In genomic region chr16:67546761-67547422, GRCh38 we compare ENCODE assay signal across 8 cellular contexts. TPM values are rescaled to one million over a fixed set of nuclear protein-coding genes. Genes with fewer than 3 reads are reported as not detected.
DNase-seq lines count a peak whose midpoint lies in the region; ATAC-seq and TF ChIP-seq lines count a peak whose summit lies in the region.

No MANE protein-coding gene starts in this region.

- DNase-seq in COLO668 (lab: John Stamatoyannopoulos, UW; ENCODE audit: unreplicated experiment): peak; percentile 79
- DNase-seq in H4 (ENCODE audit: low spot score): peak; percentile 41
- DNase-seq in OCI-M1 (lab: John Stamatoyannopoulos, UW): peak; percentile 82
- DNase-seq in activated T-helper 1 cell treated with anti-CD3 and anti-CD28 coated beads, Interleukin-12 subunit alpha, Interleukin-12 subunit beta, Interleukin-2, Interleukin-4 antibody, amounts not matched to agents 30 ng/mL and 10 ng/mL and 1 ng/mL, durations not matched to agents 14 hours and 24 hours and 36 hours (ENCODE audit: low spot score): peak; percentile 54
- peak; percentile 67 for DNase-seq in fibroblast of mammary gland (ENCODE audit: low read depth)
- peak; percentile 88 for DNase-seq in nephron progenitor cell

- H3K4me1 Mint-ChIP-seq in activated T-helper 1 cell treated with anti-CD3 and anti-CD28 coated beads, Interleukin-12 subunit alpha, Interleukin-12 subunit beta, Interleukin-2, Interleukin-4 antibody, amounts not matched to agents 30 ng/mL and 10 ng/mL and 1 ng/mL, durations not matched to agents 14 hours and 24 hours and 36 hours (ENCODE audit: low read depth): peaks cover 37% of the 10 kb centered on the region
- H3K4me1 Mint-ChIP-seq in nephron progenitor cell: peaks cover 21% of the 10 kb centered on the region

- no peak for ATAC-seq in GM19455 (IDR thresholded peaks at IDR 0.05; ENCODE audit: unreplicated experiment)

- H3K27ac ChIP-seq in temporal lobe (ENCODE audit: low read depth, low read length): peak overlapping the region; percentile 7

- no peak overlapping the region for H3K4me3 Mint-ChIP-seq in activated T-helper 1 cell treated with anti-CD3 and anti-CD28 coated beads, Interleukin-12 subunit alpha, Interleukin-12 subunit beta, Interleukin-2, Interleukin-4 antibody, amounts not matched to agents 30 ng/mL and 10 ng/mL and 1 ng/mL, durations not matched to agents 14 hours and 24 hours and 36 hours
- no peak overlapping the region for H3K4me3 Mint-ChIP-seq in nephron progenitor cell

- H3K4me3 ChIP-seq in fibroblast of mammary gland (ENCODE audit: control insufficient read depth, low read depth, low read length): no peak overlapping the region

- TF ChIP-seq CTCF in fibroblast of mammary gland (conservative IDR thresholded peaks at IDR 0.05; ENCODE audit: control insufficient read depth, insufficient read depth, low read depth, low read length) (peak; percentile 93), nephron progenitor cell (IDR thresholded peaks at IDR 0.05) (peak; percentile 93)

- peaks cover 9% of the 10 kb centered on the region for H3K36me3 Mint-ChIP-seq in activated T-helper 1 cell treated with anti-CD3 and anti-CD28 coated beads, Interleukin-12 subunit alpha, Interleukin-12 subunit beta, Interleukin-2, Interleukin-4 antibody, amounts not matched to agents 30 ng/mL and 10 ng/mL and 1 ng/mL, durations not matched to agents 14 hours and 24 hours and 36 hours (ENCODE audit: low read depth)
- H3K36me3 Mint-ChIP-seq in nephron progenitor cell (ENCODE audit: low read depth): peaks cover 7% of the 10 kb centered on the region

- no peaks in the 10 kb centered on the region for H3K27me3 Mint-ChIP-seq in activated T-helper 1 cell treated with anti-CD3 and anti-CD28 coated beads, Interleukin-12 subunit alpha, Interleukin-12 subunit beta, Interleukin-2, Interleukin-4 antibody, amounts not matched to agents 30 ng/mL and 10 ng/mL and 1 ng/mL, durations not matched to agents 14 hours and 24 hours and 36 hours (ENCODE audit: insufficient read depth)
- peaks cover 4% of the 10 kb centered on the region for H3K27me3 Mint-ChIP-seq in nephron progenitor cell (ENCODE audit: low read depth, poor library complexity)

- H3K9me3 Mint-ChIP-seq in activated T-helper 1 cell treated with anti-CD3 and anti-CD28 coated beads, Interleukin-12 subunit alpha, Interleukin-12 subunit beta, Interleukin-2, Interleukin-4 antibody, amounts not matched to agents 30 ng/mL and 10 ng/mL and 1 ng/mL, durations not matched to agents 14 hours and 24 hours and 36 hours: no peaks in the 10 kb centered on the region
- H3K9me3 Mint-ChIP-seq in nephron progenitor cell: no peaks in the 10 kb centered on the region

- intact Hi-C loops in activated T-helper 1 cell treated with anti-CD3 and anti-CD28 coated beads, Interleukin-12 subunit alpha, Interleukin-12 subunit beta, Interleukin-2, Interleukin-4 antibody, amounts not matched to agents 30 ng/mL and 10 ng/mL and 1 ng/mL, durations not matched to agents 14 hours and 24 hours and 36 hours (cut with micrococcal nuclease): loop anchor here (1.0 to 2.0 kb wide), 5 partner anchors 15 to 122 kb away; partner anchors contain the start of genes ACD, CTCF and PARD6A

- peak overlapping the region; percentile 84 for H3K27ac Mint-ChIP-seq in activated T-helper 1 cell treated with anti-CD3 and anti-CD28 coated beads, Interleukin-12 subunit alpha, Interleukin-12 subunit beta, Interleukin-2, Interleukin-4 antibody, amounts not matched to agents 30 ng/mL and 10 ng/mL and 1 ng/mL, durations not matched to agents 14 hours and 24 hours and 36 hours
- no peak overlapping the region for H3K27ac Mint-ChIP-seq in nephron progenitor cell

RNA-seq across cellular contexts. Expression of gene CTCF, which starts 15.4 kb away (rescaled TPM):
- total RNA-seq in H4 (2014; rRNA removed; shearing (Covaris generic)): 40.9 and 41.3 TPM in 2 replicates
- 64.7 and 67.6 TPM in 2 replicates for total RNA-seq in activated T-helper 1 cell treated with anti-CD3 and anti-CD28 coated beads, Interleukin-12 subunit alpha, Interleukin-12 subunit beta, Interleukin-2, Interleukin-4 antibody, amounts not matched to agents 30 ng/mL and 10 ng/mL and 1 ng/mL, durations not matched to agents 14 hours and 24 hours and 36 hours
- total RNA-seq in temporal lobe: 46.2 TPM

RNA-seq across cellular contexts. Expression of gene RIPOR1, which starts 18.3 kb away (rescaled TPM):
- 10.4 and 11.0 TPM in 2 replicates for total RNA-seq in H4 (2014; rRNA removed; shearing (Covaris generic))
- 26.3 and 27.1 TPM in 2 replicates for total RNA-seq in activated T-helper 1 cell treated with anti-CD3 and anti-CD28 coated beads, Interleukin-12 subunit alpha, Interleukin-12 subunit beta, Interleukin-2, Interleukin-4 antibody, amounts not matched to agents 30 ng/mL and 10 ng/mL and 1 ng/mL, durations not matched to agents 14 hours and 24 hours and 36 hours
- 60.5 TPM for total RNA-seq in temporal lobe
